8 cellular contexts compared by ENCODE assay signal in the genomic region with DNA sequence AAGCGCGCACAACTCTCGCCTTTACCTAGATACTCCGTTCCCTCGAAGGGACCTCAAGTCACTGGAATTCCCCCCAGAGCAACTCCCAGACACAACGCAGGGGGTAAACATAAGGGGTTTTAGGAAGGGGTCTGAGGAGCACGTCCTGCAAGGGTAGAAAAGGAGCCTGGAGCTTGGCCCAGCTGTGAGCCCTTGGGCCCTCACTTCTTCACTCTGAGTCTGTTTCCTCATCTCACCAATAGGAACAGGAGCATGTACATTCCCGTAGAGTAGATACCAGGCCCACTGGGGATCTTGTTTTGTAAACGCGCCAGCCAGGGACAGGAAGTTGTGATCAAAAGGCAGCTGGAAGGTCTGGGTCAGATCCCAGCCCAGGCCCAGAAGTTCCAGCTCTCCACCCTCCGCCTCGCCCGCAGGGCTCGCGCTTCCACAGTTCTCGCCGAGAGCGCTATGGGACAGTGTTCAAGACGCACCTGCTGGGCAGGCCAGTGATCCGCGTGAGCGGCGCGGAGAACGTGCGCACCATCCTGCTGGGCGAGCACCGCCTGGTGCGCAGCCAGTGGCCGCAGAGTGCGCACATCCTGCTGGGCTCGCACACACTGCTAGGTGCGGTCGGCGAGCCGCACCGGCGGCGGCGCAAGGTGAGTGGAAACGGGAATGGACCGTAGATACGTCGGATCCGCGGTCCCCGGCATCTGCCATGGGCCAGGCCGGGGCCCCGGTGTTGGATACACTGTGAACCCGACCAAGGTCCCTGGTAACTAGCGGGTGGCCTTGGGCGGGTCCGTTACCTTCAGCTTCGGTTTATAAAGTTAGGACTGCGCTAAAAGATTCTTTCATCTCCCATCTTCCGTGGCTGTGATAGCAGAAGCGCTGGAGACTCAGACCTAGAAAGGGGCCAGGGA. TPM values are rescaled to one million over a fixed set of nuclear protein-coding genes. Genes with fewer than 3 reads are reported as not detected.
DNase-seq lines count a peak whose midpoint lies in the region; ATAC-seq and TF ChIP-seq lines count a peak whose summit lies in the region.

No MANE protein-coding gene starts in this region.

- H3K4me1 ChIP-seq in breast epithelium (peaks cover 0 to 5% of the 10 kb centered on the region in 2 donors), colonic mucosa (peaks cover 8% of the 10 kb centered on the region), right lobe of liver (peaks cover 0 to 29% (median 0%) of the 10 kb centered on the region in 4 donors), urinary bladder (ENCODE audit: insufficient read depth) (peaks cover 1% of the 10 kb centered on the region)

- H3K4me3 ChIP-seq in breast epithelium, result peak overlapping the region; percentile 27 to 58 (median 32)
- peak overlapping the region; percentile 26 for H3K4me3 ChIP-seq in colonic mucosa
- peak overlapping the region; percentile 2 to 38 (median 8) for H3K4me3 ChIP-seq in right lobe of liver
- peak overlapping the region; percentile 8 for H3K4me3 ChIP-seq in urinary bladder (ENCODE audit: low read depth, low read length)

- H3K27ac ChIP-seq in breast epithelium (no peak overlapping the region), colonic mucosa (no peak overlapping the region), right lobe of liver (no peak overlapping the region), urinary bladder (ENCODE audit: low read depth) (no peak overlapping the region)

- H3K36me3 Mint-ChIP-seq in MCF 10A (ENCODE audit: insufficient read depth, unreplicated experiment), result peaks cover 6% of the 10 kb centered on the region

- CTCF ChIA-PET in MCF 10A (lab: Yijun Ruan, JAX), result no interaction called here

- no peaks in the 10 kb centered on the region for H3K4me1 Mint-ChIP-seq in MCF 10A (ENCODE audit: insufficient read depth, unreplicated experiment)

- H3K9ac ChIP-seq in colonic mucosa (ENCODE audit: low read depth in 2 of 2, low read length in 2 of 2), result no peak overlapping the region

- TF ChIP-seq POLR2A in breast epithelium (IDR thresholded peaks at IDR 0.05) (no peak), right lobe of liver (IDR thresholded peaks at IDR 0.05) (no peak)

- POLR2A ChIA-PET in MCF 10A (lab: Yijun Ruan, JAX), result no interaction called here

- intact Hi-C loops in breast epithelium (cut with DNase I; ENCODE audit: low total_unique reads), result no loop called here
- intact Hi-C loops in MCF 10A (cut with micrococcal nuclease), result no loop called here
- intact Hi-C loops in colonic mucosa (cut with DNase I), result no loop called here
- intact Hi-C loops in right lobe of liver (cut with DNase I), result no loop called here

- TF ChIP-seq CTCF in breast epithelium (IDR thresholded peaks at IDR 0.05), result no peak
- TF ChIP-seq CTCF in MCF 10A (IDR thresholded peaks at IDR 0.05; ENCODE audit: unreplicated experiment), result no peak
- no peak for TF ChIP-seq CTCF in colonic mucosa (IDR thresholded peaks at IDR 0.05)
- TF ChIP-seq CTCF in right lobe of liver (IDR thresholded peaks at IDR 0.05), result no peak

- peak; percentile 32 to 62 (median 46) for ATAC-seq in right lobe of liver
- no peak for ATAC-seq in GM19397 (IDR thresholded peaks at IDR 0.05; ENCODE audit: unreplicated experiment)

- peaks cover 3% of the 10 kb centered on the region for H3K27me3 Mint-ChIP-seq in MCF 10A (ENCODE audit: insufficient read depth, unreplicated experiment)

- WGBS in right lobe of liver (ENCODE audit: insufficient coverage, low coverage, low lambda C conversion rate, missing lambda C conversion rate), result 9% methylated on average over 36 of the region's 57 CpGs
- 7% methylated on average over 57 of the region's 57 CpGs for WGBS in urinary bladder

- no peaks in the 10 kb centered on the region for H3K9me3 ChIP-seq in breast epithelium
- H3K9me3 ChIP-seq in colonic mucosa, result no peaks in the 10 kb centered on the region
- H3K9me3 ChIP-seq in right lobe of liver, result no peaks in the 10 kb centered on the region

- no peak overlapping the region for H3K27ac Mint-ChIP-seq in MCF 10A (ENCODE audit: low read depth, unreplicated experiment)

- no peaks in the 10 kb centered on the region for H3K9me3 Mint-ChIP-seq in MCF 10A (ENCODE audit: unreplicated experiment)

- H3K36me3 ChIP-seq in breast epithelium, result no peaks in the 10 kb centered on the region
- H3K36me3 ChIP-seq in colonic mucosa, result no peaks in the 10 kb centered on the region
- peaks cover 0 to 2% (median 0%) of the 10 kb centered on the region in 4 donors for H3K36me3 ChIP-seq in right lobe of liver
- no peaks in the 10 kb centered on the region for H3K36me3 ChIP-seq in urinary bladder (ENCODE audit: insufficient read depth)

- no peak overlapping the region for H3K4me3 Mint-ChIP-seq in MCF 10A (ENCODE audit: unreplicated experiment)

- BruUV-seq in MCF 10A (replicated peaks; lab: Mats Ljungman, UMichigan), result no TSS peak

- DNase-seq in breast epithelium (ENCODE audit: low spot score in 2 of 2), result no peak
- DNase-seq in MCF 10A (ENCODE audit: unreplicated experiment), result no peak
- no peak for DNase-seq in colonic mucosa
- no peak for DNase-seq in right lobe of liver
- DNase-seq in SKM-1 treated with dmso at 0.1 percent for 144 hours (lab: John Stamatoyannopoulos, UW; ENCODE audit: unreplicated experiment), result no peak
- DNase-seq in ureter (ENCODE audit: low spot score), result no peak

- H3K27me3 ChIP-seq in breast epithelium, result peaks cover 3 to 67% of the 10 kb centered on the region in 2 donors
- peaks cover 65% of the 10 kb centered on the region for H3K27me3 ChIP-seq in colonic mucosa
- peaks cover 0 to 14% of the 10 kb centered on the region in 2 donors for H3K27me3 ChIP-seq in right lobe of liver

RNA-seq across cellular contexts. Expression of a gene that starts 1.2 kb away (rescaled TPM):
- total RNA-seq in breast epithelium (under 1 TPM in 2 of 3 donors, not detected in 1; 0.15 to 0.16 TPM), MCF 10A (2022) (0.07 and 0.14 TPM in 2 replicates), colonic mucosa (not detected), right lobe of liver (under 1 TPM in 3 of 6 experiments, not detected in 3; 0.07 to 0.12 (median 0.10) TPM), urinary bladder (not detected), ureter (0.10 TPM)
- polyA plus RNA-seq in urinary bladder, result not detected

RNA-seq across cellular contexts. Expression of a gene that starts 11.8 kb away (rescaled TPM):
- total RNA-seq in breast epithelium, result 1 to 10 TPM in 1 of 3 donors, under 1 TPM in 1, not detected in 1; 0.33 to 2.3 TPM
- total RNA-seq in MCF 10A (2022), result not detected in 2 replicates
- not detected for total RNA-seq in colonic mucosa
- total RNA-seq in right lobe of liver, result 10 to 100 TPM in 3 of 6 experiments, under 1 TPM in 1, not detected in 2; 0.95 to 53.1 (median 12.6) TPM
- total RNA-seq in urinary bladder, result not detected
- polyA plus RNA-seq in urinary bladder, result not detected
- not detected for total RNA-seq in ureter
